8 cellular contexts compared by ENCODE assay signal in the genomic region with DNA sequence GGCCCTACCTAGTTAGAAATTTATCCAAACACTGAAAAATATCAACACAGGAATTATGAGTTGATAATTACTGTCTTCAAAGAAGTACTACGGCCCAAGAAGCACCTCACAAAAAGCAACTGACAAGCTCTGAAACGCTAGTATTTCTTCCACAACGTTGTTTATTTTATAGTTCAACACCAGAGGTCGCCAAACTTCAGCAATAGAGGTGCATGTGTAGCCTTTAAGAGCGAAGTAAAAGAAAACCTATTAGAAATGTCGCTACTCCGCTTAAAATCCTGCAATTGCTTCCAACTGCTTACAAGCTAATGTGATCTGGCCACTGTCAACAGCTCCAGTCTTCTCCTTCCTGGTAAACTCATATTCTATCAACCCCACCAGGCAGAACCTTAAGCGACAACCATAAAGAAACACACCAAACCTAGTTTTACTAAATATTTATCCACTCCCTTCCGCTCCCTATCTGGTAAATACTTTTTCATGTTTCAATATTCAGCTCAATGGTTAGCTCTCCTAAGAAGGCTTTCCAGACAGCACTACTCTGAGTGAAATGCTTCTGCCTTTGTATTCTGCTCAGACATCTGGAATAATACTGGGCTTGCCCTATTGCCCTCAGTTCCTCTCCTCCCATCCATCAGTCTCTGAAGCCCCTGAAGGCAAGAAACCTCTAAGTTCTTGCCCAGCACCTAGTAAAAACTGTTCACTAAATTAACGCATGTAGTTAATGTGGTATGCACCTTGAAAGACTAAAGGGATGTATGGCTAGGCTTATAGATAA.
DNase-seq lines count a peak whose midpoint lies in the region; ATAC-seq, FAIRE-seq and TF ChIP-seq lines count a peak whose summit lies in the region.

No MANE protein-coding gene starts in this region.

- H3K4me3 ChIP-seq in WERI-Rb-1 (ENCODE audit: low read depth, low read length) = no peak overlapping the region
- H3K4me3 ChIP-seq in endothelial cell of umbilical vein (replicated peaks in 1 of 3; ENCODE audit: insufficient read depth in 1 of 3, low read depth in 1 of 3, low read length in 3 of 3) = no peak overlapping the region

- H3K9ac ChIP-seq in endothelial cell of umbilical vein (replicated peaks; ENCODE audit: extremely low read depth, insufficient read depth, low read length) = no peak overlapping the region

- CTCF ChIA-PET in endothelial cell of umbilical vein (lab: Charles Lee) = interaction anchor here (0.6 to 3.0 kb wide), 52 partner anchors 9 to 667 kb away, joined by 3 to 33 read pairs (median 5); no protein-coding TSS in a partner anchor

- TF ChIP-seq POLR2A in endothelial cell of umbilical vein (IDR thresholded peaks at IDR 0.05; ENCODE audit: low read depth, low read length) = no peak

- H3K9me1 ChIP-seq in endothelial cell of umbilical vein (replicated peaks; ENCODE audit: control insufficient read depth, extremely low read depth, insufficient read depth, low read length) = no peaks in the 10 kb centered on the region

- H4K20me1 ChIP-seq in endothelial cell of umbilical vein (replicated peaks; ENCODE audit: control insufficient read depth, extremely low read depth, insufficient read depth, low read length) = no peaks in the 10 kb centered on the region

- H3K27me3 ChIP-seq in WERI-Rb-1 (ENCODE audit: insufficient read depth, low read depth, severe bottlenecking) (no peaks in the 10 kb centered on the region), endothelial cell of umbilical vein (ENCODE audit: control insufficient read depth in 2 of 2, insufficient read depth in 2 of 2, low read length in 2 of 2) (no peaks in the 10 kb centered on the region)

- peaks cover 4% of the 10 kb centered on the region for H3K4me1 ChIP-seq in endothelial cell of umbilical vein (ENCODE audit: control insufficient read depth, extremely low read depth, insufficient read depth, low read length)

- POLR2A ChIA-PET in endothelial cell of umbilical vein (lab: Charles Lee) = interaction anchor here (1.5 kb wide), 1 partner anchor 203 kb away, joined by 8 read pairs; no protein-coding TSS in a partner anchor

- H3K9me3 ChIP-seq in WERI-Rb-1 (ENCODE audit: severe bottlenecking) (no peaks in the 10 kb centered on the region), endothelial cell of umbilical vein (replicated peaks; ENCODE audit: control insufficient read depth, insufficient read depth, low read length) (no peaks in the 10 kb centered on the region)

- peak; percentile 55 for FAIRE-seq in D721Med (lab: Jason Lieb, UNC)
- peak; percentile 77 for FAIRE-seq in endothelial cell of umbilical vein (lab: Jason Lieb, UNC)

- intact Hi-C loops in endothelial cell of umbilical vein (cut with micrococcal nuclease) = loop anchor here (1.0 to 5.0 kb wide), 6 partner anchors 203 to 666 kb away; no protein-coding TSS in a partner anchor

- no peak for DNase-seq in D721Med (ENCODE audit: insufficient read length, low spot score)
- DNase-seq in NCI-H2029 treated with DMSO at 0.1 percent for 48 hours (lab: John Stamatoyannopoulos, UW) = peak; percentile 30
- DNase-seq in WERI-Rb-1 = peak; percentile 25
- DNase-seq in endothelial cell of umbilical vein (ENCODE audit: low read depth, low spot score) = peak; percentile 80
- peak; percentile 14 for DNase-seq in middle frontal gyrus (ENCODE audit: extremely low spot score, low spot score)
- DNase-seq in ureter (ENCODE audit: low spot score) = peak; percentile 49

- H3K27ac ChIP-seq in WERI-Rb-1 = no peak overlapping the region
- no peak overlapping the region for H3K27ac ChIP-seq in endothelial cell of umbilical vein (ENCODE audit: insufficient read depth, low read depth, low read length)

- H3K36me3 ChIP-seq in WERI-Rb-1 (peaks cover 9% of the 10 kb centered on the region), endothelial cell of umbilical vein (ENCODE audit: control insufficient read depth in 2 of 2, extremely low read depth in 1 of 2, insufficient read depth in 2 of 2, low read length in 2 of 2) (no peaks in the 10 kb centered on the region)

- dilution Hi-C loops in endothelial cell of umbilical vein (cut with MboI; ENCODE audit: extremely low pct_ligation_motif_present, low sequenced_read_pairs) = no loop called here

- H3K4me2 ChIP-seq in endothelial cell of umbilical vein (ENCODE audit: insufficient read depth, low read length) = peak overlapping the region; percentile 42

- no peak overlapping the region for H2AFZ ChIP-seq in endothelial cell of umbilical vein (ENCODE audit: low read depth, low read length)

- ATAC-seq in GM21529 (IDR thresholded peaks at IDR 0.05; ENCODE audit: unreplicated experiment) (peak; percentile 49), HG02571 (IDR thresholded peaks at IDR 0.05; ENCODE audit: unreplicated experiment) (no peak)

- H3K79me2 ChIP-seq in endothelial cell of umbilical vein (ENCODE audit: control insufficient read depth, insufficient read depth, low read length) = no peaks in the 10 kb centered on the region

- TF ChIP-seq CTCF in D721Med (IDR thresholded peaks at IDR 0.05; ENCODE audit: insufficient read depth, missing control alignments) = peak; percentile 72
- TF ChIP-seq CTCF in WERI-Rb-1 (IDR thresholded peaks at IDR 0.05; ENCODE audit: low read depth, low read length) = peak; percentile 53
- TF ChIP-seq CTCF in endothelial cell of umbilical vein (IDR thresholded peaks at IDR 0.05; ENCODE audit: extremely low read depth in 1 of 2, insufficient read depth in 1 of 2, low read depth in 1 of 2, low read length in 2 of 2) = peak; percentile 45 to 66

- BruUV-seq in endothelial cell of umbilical vein (replicated peaks; lab: Mats Ljungman, UMichigan) = no TSS peak

TF ChIP-seq in endothelial cell of umbilical vein, 7 proteins besides CTCF, POLR2A, EP300 and RAD21:
- TF ChIP-seq POLR2AphosphoS5 (IDR thresholded peaks at IDR 0.05; ENCODE audit: insufficient read depth, low read depth, low read length) (no peak), FOS (IDR thresholded peaks at IDR 0.05; ENCODE audit: borderline replicate concordance, insufficient read depth, low read length) (no peak), MYC (IDR thresholded peaks at IDR 0.05; ENCODE audit: low read depth, low read length) (no peak)
